9 cellular contexts compared by ENCODE assay signal in the genomic region with DNA sequence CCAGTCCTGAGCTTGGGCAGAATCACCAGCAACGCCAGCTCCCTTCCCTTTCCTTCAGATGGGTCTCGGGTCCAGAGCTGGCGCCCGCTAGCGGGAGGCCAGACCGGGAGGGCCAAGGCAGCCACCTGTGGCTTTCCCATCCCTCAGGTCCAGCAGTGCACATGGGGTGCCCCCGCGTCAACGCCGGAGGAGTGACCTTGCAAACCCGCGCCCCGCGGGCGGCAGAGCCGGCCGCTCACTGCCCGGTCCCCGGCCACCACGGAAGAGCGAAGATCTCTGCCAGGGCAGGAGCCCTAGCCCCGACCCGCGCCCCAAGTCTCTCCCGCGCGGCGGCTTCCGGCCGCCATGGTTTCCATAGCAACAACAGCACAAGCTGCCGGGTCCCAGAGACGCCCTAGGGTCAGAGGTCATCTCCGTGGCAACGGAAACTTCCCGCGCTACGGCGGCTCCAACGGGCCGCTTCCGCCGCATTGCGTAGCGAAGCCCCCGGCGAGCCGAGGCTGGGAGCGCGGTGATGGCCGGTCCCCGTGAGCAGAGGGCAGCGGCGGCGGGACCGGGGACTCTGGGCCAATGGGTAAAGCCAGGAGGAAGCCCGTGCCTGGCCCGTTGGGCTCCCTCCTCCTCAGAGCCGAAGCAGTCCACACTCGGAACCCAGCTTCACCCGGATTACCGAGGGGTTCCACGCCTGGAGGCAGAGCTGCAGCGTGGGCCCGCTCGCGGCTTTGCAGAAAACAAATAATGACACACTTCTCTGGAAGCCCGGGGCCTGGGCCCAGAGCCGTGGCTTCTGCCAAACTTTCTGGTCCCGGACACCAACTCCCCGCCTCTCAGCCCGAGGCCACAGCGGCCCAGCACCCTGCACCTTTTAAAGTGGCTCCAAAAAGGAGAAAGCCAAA. TPM values are rescaled to one million over a fixed set of nuclear protein-coding genes. Genes with fewer than 3 reads are reported as not detected.
DNase-seq lines count a peak whose midpoint lies in the region; ATAC-seq and TF ChIP-seq lines count a peak whose summit lies in the region.
"Had no signal": no experiment of that assay in that cellular context is flagged by ENCODE, and none has a peak within 500 bp of the region (broad histone marks: within the 10 kb centered on the region; RNA-seq: fewer than 3 reads in every experiment).

No MANE protein-coding gene starts in this region.

- no peaks in the 10 kb centered on the region for H3K79me2 ChIP-seq in mesendoderm (ENCODE audit: control insufficient read depth, insufficient read depth, low read length)

- H3K27ac ChIP-seq in endodermal cell (ENCODE audit: low read depth, low read length): peak overlapping the region; percentile 64
- peak overlapping the region; percentile 2 for H3K27ac ChIP-seq in mesendoderm (ENCODE audit: low read depth, low read length)
- H3K27ac ChIP-seq: BLaER1 had no signal

- H3K4me3 Mint-ChIP-seq in activated CD8-positive, alpha-beta memory T cell treated with anti-CD3 and anti-CD28 coated beads, Interleukin-2, amount 10 ng/mL, durations not matched to agents 7 days and 5 days: peak overlapping the region; percentile 77
- H3K4me3 Mint-ChIP-seq in endodermal cell: peak overlapping the region; percentile 78

- peak overlapping the region; percentile 78 for H4K8ac ChIP-seq in mesendoderm (ENCODE audit: low read depth, low read length)

- no peak overlapping the region for H2BK15ac ChIP-seq in mesendoderm (replicated peaks; ENCODE audit: low read depth)

- no peak overlapping the region for H2AK5ac ChIP-seq in mesendoderm (ENCODE audit: low read length)

- H3K79me1 ChIP-seq in mesendoderm (ENCODE audit: low read length): no peaks in the 10 kb centered on the region

- H3K27me3 ChIP-seq in endodermal cell (ENCODE audit: control insufficient read depth, insufficient read depth, low read length, poor library complexity, severe bottlenecking): peaks cover 5% of the 10 kb centered on the region
- peaks cover under 1% of the 10 kb centered on the region for H3K27me3 ChIP-seq in mesendoderm (ENCODE audit: insufficient read depth, low read length, poor library complexity)
- H3K27me3 ChIP-seq: BLaER1 had no signal

- no peaks in the 10 kb centered on the region for H3K9me3 Mint-ChIP-seq in activated CD8-positive, alpha-beta memory T cell treated with anti-CD3 and anti-CD28 coated beads, Interleukin-2, amount 10 ng/mL, durations not matched to agents 7 days and 5 days (ENCODE audit: low read depth)
- no peaks in the 10 kb centered on the region for H3K9me3 Mint-ChIP-seq in endodermal cell

- 1 to 2% methylated on average over 20 to 72 of the region's 72 CpGs for WGBS in endodermal cell (ENCODE audit: insufficient coverage in 1 of 2, insufficient read length in 1 of 2), 2 experiments
- no CpG with 5 or more reads among the region's 72 CpGs for WGBS in mesendoderm (ENCODE audit: extremely low coverage, insufficient coverage, low lambda C conversion rate)

- peaks cover 4% of the 10 kb centered on the region for H3K4me1 ChIP-seq in endodermal cell (ENCODE audit: control insufficient read depth, insufficient read depth, low read length)
- peaks cover 5% of the 10 kb centered on the region for H3K4me1 ChIP-seq in mesendoderm (ENCODE audit: control insufficient read depth, low read depth, low read length)
- H3K4me1 ChIP-seq: BLaER1 had no signal

- peak; percentile 65 for TF ChIP-seq CTCF in endodermal cell (conservative IDR thresholded peaks at IDR 0.05)

- H3K27ac Mint-ChIP-seq in activated CD8-positive, alpha-beta memory T cell treated with anti-CD3 and anti-CD28 coated beads, Interleukin-2, amount 10 ng/mL, durations not matched to agents 7 days and 5 days: peak overlapping the region; percentile 79
- peak overlapping the region; percentile 94 for H3K27ac Mint-ChIP-seq in endodermal cell

- H2BK5ac ChIP-seq in mesendoderm (ENCODE audit: low read length): no peak overlapping the region

- peak overlapping the region; percentile 68 for H3K9ac ChIP-seq in endodermal cell (ENCODE audit: extremely low read depth, low read length, poor library complexity, severe bottlenecking)
- H3K9ac ChIP-seq in mesendoderm (ENCODE audit: low read length): peak overlapping the region; percentile 91
- H3K9ac ChIP-seq: BLaER1 had no signal

- no peak overlapping the region for H2BK120ac ChIP-seq in mesendoderm (ENCODE audit: low read depth, low read length)

- H3K4me1 Mint-ChIP-seq in activated CD8-positive, alpha-beta memory T cell treated with anti-CD3 and anti-CD28 coated beads, Interleukin-2, amount 10 ng/mL, durations not matched to agents 7 days and 5 days: peaks cover 21% of the 10 kb centered on the region
- peaks cover 18% of the 10 kb centered on the region for H3K4me1 Mint-ChIP-seq in endodermal cell

- DNase-seq in 8988T (peak; percentile 76), NCI-H510A (lab: John Stamatoyannopoulos, UW) (peak; percentile 73), endodermal cell (peak; percentile 98), mesendoderm (peak; percentile 97)
- DNase-seq in activated CD8-positive, alpha-beta memory T cell treated with anti-CD3 and anti-CD28 coated beads, Interleukin-2, amount 10 ng/mL, durations not matched to agents 7 days and 5 days: peak; percentile 97
- peak; percentile 87 for DNase-seq in stimulated activated CD8-positive, alpha-beta memory T cell treated with anti-CD3 and anti-CD28 coated beads, Interleukin-12 subunit alpha, Interleukin-12 subunit beta, amount 100 ng/mL, for 24 hours (ENCODE audit: extremely low read depth)

- peaks cover 26% of the 10 kb centered on the region for H3K27me3 Mint-ChIP-seq in activated CD8-positive, alpha-beta memory T cell treated with anti-CD3 and anti-CD28 coated beads, Interleukin-2, amount 10 ng/mL, durations not matched to agents 7 days and 5 days
- peaks cover 23% of the 10 kb centered on the region for H3K27me3 Mint-ChIP-seq in endodermal cell (ENCODE audit: insufficient read depth)

- H3K36me3 ChIP-seq in endodermal cell (ENCODE audit: control insufficient read depth, insufficient read depth, low read length) (no peaks in the 10 kb centered on the region), mesendoderm (ENCODE audit: control insufficient read depth, insufficient read depth, low read length) (no peaks in the 10 kb centered on the region)
- H3K36me3 ChIP-seq: BLaER1 had no signal

- peak overlapping the region; percentile 88 for H3K4me3 ChIP-seq in endodermal cell (ENCODE audit: low read length)
- H3K4me3 ChIP-seq in mesendoderm (ENCODE audit: low read length): peak overlapping the region; percentile 78
- H3K4me3 ChIP-seq: BLaER1 had no signal

- H3K23ac ChIP-seq in mesendoderm (ENCODE audit: low read length): no peak overlapping the region

- peak overlapping the region; percentile 92 for H3K4ac ChIP-seq in mesendoderm (ENCODE audit: low read depth, low read length)

- ATAC-seq in GM18870 (IDR thresholded peaks at IDR 0.05; ENCODE audit: unreplicated experiment): peak; percentile 89
- peak; percentile 96 for ATAC-seq in HG03135 (IDR thresholded peaks at IDR 0.05; ENCODE audit: unreplicated experiment)
- peak; percentile 92 for ATAC-seq in activated CD8-positive, alpha-beta memory T cell treated with anti-CD3 and anti-CD28 coated beads, Interleukin-2, amount 10 ng/mL, durations not matched to agents 7 days and 5 days

- CTCF ChIA-PET in activated CD8-positive, alpha-beta memory T cell treated with anti-CD3 and anti-CD28 coated beads, Interleukin-2, amount 10 ng/mL, durations not matched to agents 7 days and 5 days (lab: Charles Lee): interaction anchor here (0.8 to 2.0 kb wide), 5 partner anchors 9 to 162 kb away, joined by 3 to 9 read pairs (median 5); no protein-coding TSS in a partner anchor

- peak overlapping the region; percentile 31 for H3K18ac ChIP-seq in mesendoderm (ENCODE audit: low read length)

- no peak overlapping the region for H4K5ac ChIP-seq in mesendoderm (ENCODE audit: low read length)

- H3K4me2 ChIP-seq in mesendoderm (ENCODE audit: low read length): peak overlapping the region; percentile 51
- H3K4me2 ChIP-seq: BLaER1 had no signal

- no peaks in the 10 kb centered on the region for H3K9me3 ChIP-seq in endodermal cell (ENCODE audit: control insufficient read depth, low read length)

- H3K36me3 Mint-ChIP-seq in activated CD8-positive, alpha-beta memory T cell treated with anti-CD3 and anti-CD28 coated beads, Interleukin-2, amount 10 ng/mL, durations not matched to agents 7 days and 5 days: peaks cover 3% of the 10 kb centered on the region
- H3K36me3 Mint-ChIP-seq in endodermal cell (ENCODE audit: low read depth): no peaks in the 10 kb centered on the region

- peak overlapping the region; percentile 89 for H3K56ac ChIP-seq in mesendoderm (ENCODE audit: low read length)

RNA-seq across cellular contexts. Expression of a gene that starts 7.4 kb away (rescaled TPM):
- not detected for total RNA-seq in activated CD8-positive, alpha-beta memory T cell treated with anti-CD3 and anti-CD28 coated beads, Interleukin-2, amount 10 ng/mL, durations not matched to agents 7 days and 5 days
- total RNA-seq in endodermal cell: under 1 TPM; 0.15 to 0.26 TPM
- 1.4 TPM for polyA plus RNA-seq in endodermal cell (2013, experiment 1 of 2)
- 0.83 TPM for polyA plus RNA-seq in endodermal cell (2013, experiment 2 of 2)
- 0.20 TPM for polyA plus RNA-seq in mesendoderm (2013, experiment 1 of 2)
- polyA plus RNA-seq in mesendoderm (2013, experiment 2 of 2): 0.22 TPM

Comparison
In these comparisons a context has a peak if more than half of its experiments do, and no peak if none do; other contexts are left out.
1. Peak in every context shown above with its lines: DNase-seq, ATAC-seq, H3K4me3 ChIP-seq and H3K27ac ChIP-seq.